ENCODE assay signal across 15 cellular contexts in genomic region chr2:159738509-159739390, GRCh38. TPM values are rescaled to one million over a fixed set of nuclear protein-coding genes. Genes with fewer than 3 reads are reported as not detected.
A peak's percentile ranks its signal among the peaks of the same experiment; 100 is the strongest.
DNase-seq lines count a peak whose midpoint lies in the region; ATAC-seq and TF ChIP-seq lines count a peak whose summit lies in the region.
"Had no signal": no experiment of that assay in that cellular context is flagged by ENCODE, and none has a peak within 500 bp of the region (broad histone marks: within the 10 kb centered on the region; RNA-seq: fewer than 3 reads in every experiment).

No MANE protein-coding gene starts in this region.

- H3K23ac ChIP-seq in IMR-90 (ENCODE audit: low read depth, low read length): no peak overlapping the region

- H3K36me3 ChIP-seq in IMR-90 (ENCODE audit: control insufficient read depth, insufficient read depth, low read length) (peaks cover 39% of the 10 kb centered on the region), mucosa of descending colon (ENCODE audit: low read depth) (peaks cover 3% of the 10 kb centered on the region)

- no peaks in the 10 kb centered on the region for H3K27me3 ChIP-seq in IMR-90 (ENCODE audit: control insufficient read depth, insufficient read depth, low read length)

- H4K8ac ChIP-seq in IMR-90 (ENCODE audit: low read depth in 2 of 2, low read length in 2 of 2): no peak overlapping the region

- CTCF ChIA-PET in IMR-90 (lab: Yijun Ruan, JAX): no interaction called here

- POLR2A ChIA-PET in IMR-90 (lab: Charles Lee; ENCODE audit: unreplicated experiment): no interaction called here

- in situ Hi-C loops in IMR-90 (cut with MboI; ENCODE audit: low sequenced_read_pairs): no loop called here

- peaks cover 27% of the 10 kb centered on the region for H3K9me1 ChIP-seq in IMR-90 (ENCODE audit: insufficient read depth, low read length)

- no peak overlapping the region for H4K91ac ChIP-seq in IMR-90 (ENCODE audit: insufficient read depth, low read depth, low read length)

- peak overlapping the region; percentile 50 for H2AK9ac ChIP-seq in IMR-90 (replicated peaks; ENCODE audit: low read depth, low read length, poor library complexity)

- H4K5ac ChIP-seq in IMR-90 (ENCODE audit: low read depth, low read length): no peak overlapping the region

- BruUV-seq in IMR-90 (replicated peaks; lab: Mats Ljungman, UMichigan): no TSS peak

- H4K20me1 ChIP-seq in IMR-90 (ENCODE audit: insufficient read depth, low read length): peaks cover 76% of the 10 kb centered on the region

- DNase-seq in ELF-1 (ENCODE audit: low read depth, low spot score): peak; percentile 8
- no peak for DNase-seq in IMR-90
- DNase-seq in dermis blood vessel endothelial cell: peak; percentile 12
- peak in 1 of 3 donors; percentile 28 for DNase-seq in mucosa of descending colon
- no peak for DNase-seq in SHP77 treated with DMSO at 0.1 percent for 48 hours (lab: John Stamatoyannopoulos, UW)
- no peak for DNase-seq in T-helper 1 cell
- DNase-seq: activated CD4-positive, alpha-beta T cell treated with anti-CD3 and anti-CD28 coated beads, Interleukin-2, amount 50 U/mL, for 4 hours; activated naive CD4-positive, alpha-beta T cell treated with anti-CD3 and anti-CD28 coated beads, Interleukin-2, amount 10 ng/mL, durations not matched to agents 7 days and 5 days; Caco-2; kidney glomerular epithelial cell; NCI-H524 treated with DMSO at 0.1 percent for 48 hours; stimulated activated CD4-positive, alpha-beta T cell treated with anti-CD3 and anti-CD28 coated beads, Interleukin-2, amount 100 ng/mL, for 24 hours; stimulated activated naive CD4-positive, alpha-beta T cell treated with Interleukin-2 at 50 U/mL for 16 hours had no signal

- H3K4ac ChIP-seq in IMR-90 (ENCODE audit: low read depth, low read length): no peak overlapping the region

- 0 out of 2 replicates have a peak, but pooled peaks have one; percentile 19 for TF ChIP-seq POLR2A in IMR-90 (IDR thresholded peaks at IDR 0.05; ENCODE audit: low read depth, low read length)

- H3K4me2 ChIP-seq in IMR-90 (ENCODE audit: low read depth, low read length): no peak overlapping the region

- H2BK5ac ChIP-seq in IMR-90 (ENCODE audit: low read depth, low read length, poor library complexity, severe bottlenecking): no peak overlapping the region

- peaks cover 30 to 60% of the 10 kb centered on the region in 2 experiments for H3K79me1 ChIP-seq in IMR-90 (ENCODE audit: low read depth in 1 of 2, low read length in 2 of 2)

- no peak overlapping the region for H3K4me3 ChIP-seq in IMR-90 (ENCODE audit: insufficient read depth, low read depth, low read length)
- no peak overlapping the region for H3K4me3 ChIP-seq in mucosa of descending colon
- H3K4me3 ChIP-seq: SK-N-MC had no signal

- no peak for TF ChIP-seq RAD21 in IMR-90 (IDR thresholded peaks at IDR 0.05; ENCODE audit: low read length)

- ATAC-seq in IMR-90 (ENCODE audit: low read depth) (no peak), mucosa of descending colon (peak; percentile 64), GM18909 (IDR thresholded peaks at IDR 0.05; ENCODE audit: poor library complexity, unreplicated experiment) (no peak)

- TF ChIP-seq CTCF in IMR-90 (conservative IDR thresholded peaks at IDR 0.05; ENCODE audit: low read depth, low read length) (no peak), mucosa of descending colon (IDR thresholded peaks at IDR 0.05) (no peak)

- H3K18ac ChIP-seq in IMR-90 (ENCODE audit: low read depth, low read length): no peak overlapping the region

- H3K9me3 ChIP-seq in IMR-90 (ENCODE audit: control insufficient read depth, insufficient read depth, low read length) (no peaks in the 10 kb centered on the region), mucosa of descending colon (no peaks in the 10 kb centered on the region)
- H3K9me3 ChIP-seq: Caco-2 had no signal

- no peak overlapping the region for H2BK20ac ChIP-seq in IMR-90 (ENCODE audit: low read depth, low read length)

- no peaks in the 10 kb centered on the region; the same call in 1 of the 2 replicates for H3K4me1 ChIP-seq in IMR-90 (ENCODE audit: control insufficient read depth, insufficient read depth, low read length)
- H3K4me1 ChIP-seq in mucosa of descending colon (ENCODE audit: low read depth): no peaks in the 10 kb centered on the region
- H3K4me1 ChIP-seq: Caco-2 had no signal

- 90% methylated on average over 7 of the region's 15 CpGs; no CpG with 5 or more reads in 1 of the 2 experiments for WGBS in IMR-90 (ENCODE audit: extremely low coverage in 2 of 2, insufficient read length in 1 of 2), 2 experiments

- dilution Hi-C loops in IMR-90 (cut with HindIII; ENCODE audit: low sequenced_read_pairs, unreplicated experiment): no loop called here

- no peak overlapping the region for H3K27ac ChIP-seq in IMR-90 (ENCODE audit: insufficient read depth, low read length)
- H3K27ac ChIP-seq: SK-N-MC had no signal

- H3K14ac ChIP-seq in IMR-90 (replicated peaks; ENCODE audit: low read depth, low read length): no peak overlapping the region

- H2BK120ac ChIP-seq in IMR-90 (ENCODE audit: low read depth, low read length): no peak overlapping the region

- H3K9ac ChIP-seq in IMR-90 (ENCODE audit: low read depth, low read length): no peak overlapping the region

- no peak overlapping the region for H2BK15ac ChIP-seq in IMR-90 (ENCODE audit: low read depth, low read length)

- H3K56ac ChIP-seq in IMR-90 (ENCODE audit: extremely low read depth, insufficient read depth, low read length): no peak overlapping the region

- intact Hi-C loops in IMR-90 (cut with micrococcal nuclease): no loop called here
- intact Hi-C loops in mucosa of descending colon (cut with DNase I, micrococcal nuclease): no loop called here

- no peak overlapping the region for H2AK5ac ChIP-seq in IMR-90 (ENCODE audit: low read depth, low read length)

- H2AFZ ChIP-seq in IMR-90 (replicated peaks; ENCODE audit: low read length, poor library complexity): no peak overlapping the region

TF ChIP-seq in IMR-90, 13 proteins besides CTCF, POLR2A, EP300 and RAD21:
- TF ChIP-seq CEBPB (IDR thresholded peaks at IDR 0.05; ENCODE audit: low read depth, low read length) (no peak), SMC3 (IDR thresholded peaks at IDR 0.05; ENCODE audit: low read depth, low read length) (no peak), USF2 (IDR thresholded peaks at IDR 0.05; ENCODE audit: low read depth, low read length) (no peak), RCOR1 (IDR thresholded peaks at IDR 0.05; ENCODE audit: insufficient replicate concordance, low read length) (no peak), ELK1 (IDR thresholded peaks at IDR 0.05; ENCODE audit: borderline replicate concordance, low read depth, low read length) (no peak), CHD1 (IDR thresholded peaks at IDR 0.05; ENCODE audit: low read depth, low read length) (no peak), MXI1 (IDR thresholded peaks at IDR 0.05; ENCODE audit: borderline replicate concordance, low read depth, low read length) (no peak), NFE2L2 (IDR thresholded peaks at IDR 0.05; ENCODE audit: low read depth, low read length) (no peak), RFX5 (IDR thresholded peaks at IDR 0.05; ENCODE audit: low read depth, low read length) (no peak)

RNA-seq across cellular contexts. Expression of gene MARCHF7, which starts 26.4 kb away (rescaled TPM):
- total RNA-seq in IMR-90 (2012; rRNA removed) (193 and 212 TPM in 2 replicates), dermis blood vessel endothelial cell (174 and 193 TPM in 2 replicates), mucosa of descending colon (10 to 100 TPM; 59.0 to 75.6 (median 65.6) TPM)
- polyA plus RNA-seq in IMR-90 (2012; rRNA removed): 39.1 and 59.1 TPM in 2 replicates
- 9.6 and 13.8 TPM in 2 replicates for polyA plus RNA-seq in IMR-90 (2012; cell fraction: cytosol; rRNA removed)
- polyA plus RNA-seq in IMR-90 (2012; cell fraction: nucleus; rRNA removed; ENCODE audit: low replicate concordance): 9.7 and 49.9 TPM in 2 replicates

RNA-seq across cellular contexts. Expression of gene CD302, which starts 59.3 kb away (rescaled TPM):
- total RNA-seq in IMR-90 (2012; rRNA removed) (3.8 and 6.1 TPM in 2 replicates), dermis blood vessel endothelial cell (13.4 and 19.2 TPM in 2 replicates), mucosa of descending colon (10 to 100 TPM in 2 of 3 donors, 1 to 10 TPM in 1; 9.4 to 27.1 (median 16.0) TPM)
- 3.0 and 4.0 TPM in 2 replicates for polyA plus RNA-seq in IMR-90 (2012; rRNA removed)
- 0.90 and 1.1 TPM in 2 replicates for polyA plus RNA-seq in IMR-90 (2012; cell fraction: cytosol; rRNA removed)
- polyA plus RNA-seq in IMR-90 (2012; cell fraction: nucleus; rRNA removed; ENCODE audit: low replicate concordance): 0.28 and 1.4 TPM in 2 replicates

Comparison
In these comparisons a context has a peak if more than half of its experiments do, and no peak if none do; other contexts are left out.
1. DNase-seq: peak in ELF-1 (single experiment) and dermis blood vessel endothelial cell (single experiment); none in IMR-90 (single experiment), SHP77 treated with DMSO at 0.1 percent for 48 hours (single experiment) and T-helper 1 cell (0 of 5).